ENCODE assay signal across 8 cellular contexts in the genomic region with DNA sequence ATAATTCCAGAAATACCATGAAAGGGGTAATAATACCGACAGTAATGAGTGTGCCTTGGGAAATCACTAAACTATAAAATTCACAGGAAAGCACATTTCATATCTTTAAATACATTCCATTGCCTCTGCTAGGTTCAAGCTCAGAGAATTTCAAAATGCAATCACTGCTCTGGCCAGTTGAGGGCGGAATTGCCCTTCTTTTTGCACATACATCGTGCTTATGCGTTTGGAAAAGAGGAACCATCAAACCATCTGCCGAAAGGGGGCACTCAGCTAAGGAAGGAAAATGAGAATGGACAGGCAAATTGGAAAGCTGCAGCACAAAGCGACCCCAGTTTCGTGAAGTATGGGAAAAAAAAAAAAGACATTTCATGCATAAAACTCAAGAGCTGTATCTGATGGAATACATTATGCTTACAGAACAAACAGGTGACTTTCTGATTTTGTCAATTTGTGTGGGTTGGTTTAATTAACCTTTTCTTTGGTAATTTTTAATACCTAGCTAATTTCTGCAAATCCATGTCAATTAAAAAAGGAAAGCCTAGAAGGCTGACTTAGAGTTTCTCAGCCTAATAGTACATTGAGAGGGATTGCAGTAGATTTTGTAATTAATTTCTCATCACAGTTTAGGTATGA.
DNase-seq lines count a peak whose midpoint lies in the region; ATAC-seq and TF ChIP-seq lines count a peak whose summit lies in the region.

No MANE protein-coding gene starts in this region.

- ATAC-seq in GM18868 (IDR thresholded peaks at IDR 0.05; ENCODE audit: unreplicated experiment) = peak; percentile 99
- ATAC-seq in HG03025 (IDR thresholded peaks at IDR 0.05; ENCODE audit: low FRiP score, unreplicated experiment) = peak; percentile 98
- ATAC-seq in SK-N-SH treated with all-trans-retinoic acid at 6 μM for 48 hours = peak; percentile 97
- ATAC-seq in right lobe of liver = peak; percentile 90 to 98 (median 96)
- ATAC-seq in stimulated activated naive CD8-positive, alpha-beta T cell treated with anti-CD3 and anti-CD28 coated beads, Interleukin-15, amount 100 ng/mL, for 72 hours = peak; percentile 72

- intact Hi-C loops in colonic mucosa (cut with DNase I) = loop anchor here (5.0 to 10.0 kb wide), 2 partner anchors 754 to 946 kb away; no protein-coding TSS in a partner anchor
- intact Hi-C loops in right lobe of liver (cut with DNase I) = no loop called here

- H3K4me1 ChIP-seq in BE2C (peaks cover 14% of the 10 kb centered on the region), colonic mucosa (no peaks in the 10 kb centered on the region), right lobe of liver (no peaks in the 10 kb centered on the region)

- TF ChIP-seq POLR2A in right lobe of liver (IDR thresholded peaks at IDR 0.05) = no peak

- no peak overlapping the region for H3K27ac Mint-ChIP-seq in stimulated activated naive CD8-positive, alpha-beta T cell treated with anti-CD3 and anti-CD28 coated beads, Interleukin-15, amount 100 ng/mL, for 72 hours

- H3K27ac ChIP-seq in colonic mucosa (no peak overlapping the region), right lobe of liver (no peak overlapping the region)

- H3K4me3 ChIP-seq in BE2C (ENCODE audit: low read depth, low read length) = peak overlapping the region; percentile 4; the same call in 1 of the 2 replicates
- no peak overlapping the region for H3K4me3 ChIP-seq in colonic mucosa
- H3K4me3 ChIP-seq in right lobe of liver = no peak overlapping the region

- H3K9me3 Mint-ChIP-seq in stimulated activated naive CD8-positive, alpha-beta T cell treated with anti-CD3 and anti-CD28 coated beads, Interleukin-15, amount 100 ng/mL, for 72 hours = no peaks in the 10 kb centered on the region

- no peaks in the 10 kb centered on the region for H3K36me3 ChIP-seq in BE2C
- H3K36me3 ChIP-seq in colonic mucosa = no peaks in the 10 kb centered on the region
- no peaks in the 10 kb centered on the region for H3K36me3 ChIP-seq in right lobe of liver

- H3K27me3 Mint-ChIP-seq in stimulated activated naive CD8-positive, alpha-beta T cell treated with anti-CD3 and anti-CD28 coated beads, Interleukin-15, amount 100 ng/mL, for 72 hours = no peaks in the 10 kb centered on the region

- H3K9me3 ChIP-seq in BE2C (no peaks in the 10 kb centered on the region), colonic mucosa (no peaks in the 10 kb centered on the region), right lobe of liver (no peaks in the 10 kb centered on the region)

- H3K9ac ChIP-seq in colonic mucosa (ENCODE audit: low read depth in 2 of 2, low read length in 2 of 2) = no peak overlapping the region

- TF ChIP-seq CTCF in BE2C (IDR thresholded peaks at IDR 0.05; ENCODE audit: low read depth, low read length) (peak; percentile 100), colonic mucosa (IDR thresholded peaks at IDR 0.05) (peak; percentile 75), right lobe of liver (IDR thresholded peaks at IDR 0.05) (peak; percentile 78 to 88 (median 86))

- H3K4me3 Mint-ChIP-seq in stimulated activated naive CD8-positive, alpha-beta T cell treated with anti-CD3 and anti-CD28 coated beads, Interleukin-15, amount 100 ng/mL, for 72 hours = no peak overlapping the region

- DNase-seq in BE2C = peak; percentile 86
- peak; percentile 84 for DNase-seq in NCI-H146 (lab: John Stamatoyannopoulos, UW)
- DNase-seq in colonic mucosa = peak; percentile 67
- peak; percentile 33 to 60 (median 50) for DNase-seq in right lobe of liver
- peak; percentile 20 to 47 for DNase-seq in stimulated activated naive CD8-positive, alpha-beta T cell treated with anti-CD3 and anti-CD28 coated beads, Interleukin-15, amount 100 ng/mL, for 72 hours

- H3K27me3 ChIP-seq in BE2C (no peaks in the 10 kb centered on the region), colonic mucosa (no peaks in the 10 kb centered on the region), right lobe of liver (peaks cover 0 to 3% of the 10 kb centered on the region in 2 donors)

- H3K4me1 Mint-ChIP-seq in stimulated activated naive CD8-positive, alpha-beta T cell treated with anti-CD3 and anti-CD28 coated beads, Interleukin-15, amount 100 ng/mL, for 72 hours = no peaks in the 10 kb centered on the region

- 1% methylated on average over 7 of the region's 7 CpGs for WGBS in right lobe of liver (ENCODE audit: insufficient coverage, low coverage, low lambda C conversion rate, missing lambda C conversion rate)

TF ChIP-seq in SK-N-SH treated with all-trans-retinoic acid at 6 μM for 48 hours, 23 proteins besides CTCF, POLR2A, EP300 and RAD21:
- TF ChIP-seq PPARA (CRISPR knock-in tag; IDR thresholded peaks at IDR 0.05; ENCODE audit: borderline replicate concordance) = no peak
- no peak for TF ChIP-seq ISL1 (CRISPR knock-in tag; IDR thresholded peaks at IDR 0.05)
- no peak for TF ChIP-seq OSR1 (CRISPR knock-in tag; IDR thresholded peaks at IDR 0.05)
- TF ChIP-seq BACH2 (CRISPR knock-in tag; IDR thresholded peaks at IDR 0.05; ENCODE audit: borderline replicate concordance) = no peak
- no peak for TF ChIP-seq SNAI2 (CRISPR knock-in tag; IDR thresholded peaks at IDR 0.05)
- TF ChIP-seq, protein P1, sequence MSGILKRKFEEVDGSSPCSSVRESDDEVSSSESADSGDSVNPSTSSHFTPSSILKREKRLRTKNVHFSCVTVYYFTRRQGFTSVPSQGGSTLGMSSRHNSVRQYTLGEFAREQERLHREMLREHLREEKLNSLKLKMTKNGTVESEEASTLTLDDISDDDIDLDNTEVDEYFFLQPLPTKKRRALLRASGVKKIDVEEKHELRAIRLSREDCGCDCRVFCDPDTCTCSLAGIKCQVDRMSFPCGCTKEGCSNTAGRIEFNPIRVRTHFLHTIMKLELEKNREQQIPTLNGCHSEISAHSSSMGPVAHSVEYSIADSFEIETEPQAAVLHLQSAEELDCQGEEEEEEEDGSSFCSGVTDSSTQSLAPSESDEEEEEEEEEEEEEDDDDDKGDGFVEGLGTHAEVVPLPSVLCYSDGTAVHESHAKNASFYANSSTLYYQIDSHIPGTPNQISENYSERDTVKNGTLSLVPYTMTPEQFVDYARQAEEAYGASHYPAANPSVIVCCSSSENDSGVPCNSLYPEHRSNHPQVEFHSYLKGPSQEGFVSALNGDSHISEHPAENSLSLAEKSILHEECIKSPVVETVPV (CRISPR knock-in tag; IDR thresholded peaks at IDR 0.05) = no peak
- no peak for TF ChIP-seq CSDC2 (CRISPR knock-in tag; IDR thresholded peaks at IDR 0.05)
- no peak for TF ChIP-seq ZC3H10 (CRISPR knock-in tag; IDR thresholded peaks at IDR 0.05)
- TF ChIP-seq, protein P2, sequence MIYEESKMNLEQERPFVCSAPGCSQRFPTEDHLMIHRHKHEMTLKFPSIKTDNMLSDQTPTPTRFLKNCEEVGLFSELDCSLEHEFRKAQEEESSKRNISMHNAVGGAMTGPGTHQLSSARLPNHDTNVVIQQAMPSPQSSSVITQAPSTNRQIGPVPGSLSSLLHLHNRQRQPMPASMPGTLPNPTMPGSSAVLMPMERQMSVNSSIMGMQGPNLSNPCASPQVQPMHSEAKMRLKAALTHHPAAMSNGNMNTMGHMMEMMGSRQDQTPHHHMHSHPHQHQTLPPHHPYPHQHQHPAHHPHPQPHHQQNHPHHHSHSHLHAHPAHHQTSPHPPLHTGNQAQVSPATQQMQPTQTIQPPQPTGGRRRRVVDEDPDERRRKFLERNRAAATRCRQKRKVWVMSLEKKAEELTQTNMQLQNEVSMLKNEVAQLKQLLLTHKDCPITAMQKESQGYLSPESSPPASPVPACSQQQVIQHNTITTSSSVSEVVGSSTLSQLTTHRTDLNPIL (CRISPR knock-in tag; IDR thresholded peaks at IDR 0.05; ENCODE audit: low read depth) = no peak
- TF ChIP-seq ZFP3 (CRISPR knock-in tag; IDR thresholded peaks at IDR 0.05) = no peak
- TF ChIP-seq ESRRG (CRISPR knock-in tag; IDR thresholded peaks at IDR 0.05) = no peak
- TF ChIP-seq TOX (CRISPR knock-in tag; IDR thresholded peaks at IDR 0.05; ENCODE audit: borderline replicate concordance) = no peak
- no peak for TF ChIP-seq ARNTL (CRISPR knock-in tag; IDR thresholded peaks at IDR 0.05; ENCODE audit: borderline replicate concordance, low read depth)

Comparison
In these comparisons a context has a peak if more than half of its experiments do, and no peak if none do; other contexts are left out.
1. DNase-seq: peak in every context shown above with its lines; median percentile 86 in BE2C; 84 in NCI-H146; 67 in colonic mucosa; 50 in right lobe of liver; 34 in stimulated activated naive CD8-positive, alpha-beta T cell treated with anti-CD3 and anti-CD28 coated beads, Interleukin-15, amount 100 ng/mL, for 72 hours.